ENCODE assay signal across 8 cellular contexts in genomic region chr1:31063636-31064035, GRCh38. TPM values are rescaled to one million over a fixed set of nuclear protein-coding genes. Genes with fewer than 3 reads are reported as not detected.
DNase-seq lines count a peak whose midpoint lies in the region; ATAC-seq and TF ChIP-seq lines count a peak whose summit lies in the region.

No MANE protein-coding gene starts in this region.

- peaks cover 31 to 62% (median 57%) of the 10 kb centered on the region in 4 donors for H3K4me1 ChIP-seq in esophagus muscularis mucosa
- H3K4me1 ChIP-seq in psoas muscle: peaks cover 45% of the 10 kb centered on the region

- no peak for ATAC-seq in psoas muscle
- ATAC-seq in GM18867 (IDR thresholded peaks at IDR 0.05; ENCODE audit: unreplicated experiment): no peak

- H3K9me3 ChIP-seq in esophagus muscularis mucosa (no peaks in the 10 kb centered on the region), psoas muscle (no peaks in the 10 kb centered on the region)

- WGBS in esophagus muscularis mucosa: 4% methylated on average over 4 of the region's 4 CpGs
- WGBS in psoas muscle, 3 donors: 20 to 28% (median 21%) methylated on average over 4 of the region's 4 CpGs

- TF ChIP-seq CTCF in esophagus muscularis mucosa (IDR thresholded peaks at IDR 0.05): no peak
- TF ChIP-seq CTCF in psoas muscle (IDR thresholded peaks at IDR 0.05): no peak

- H3K27me3 ChIP-seq in esophagus muscularis mucosa (no peaks in the 10 kb centered on the region), psoas muscle (ENCODE audit: insufficient read depth in 3 of 3, low read length in 2 of 3) (no peaks in the 10 kb centered on the region)

- H3K4me3 ChIP-seq in esophagus muscularis mucosa (peak overlapping the region; percentile 71 to 88 (median 74)), psoas muscle (peak overlapping the region; percentile 96)

- H3K36me3 ChIP-seq in esophagus muscularis mucosa (peaks cover 2 to 7% (median 7%) of the 10 kb centered on the region in 4 donors), psoas muscle (ENCODE audit: insufficient read depth in 1 of 2, low read depth in 1 of 2) (peaks cover 0 to 8% of the 10 kb centered on the region in 2 donors)

- DNase-seq in NCI-H2029 treated with DMSO at 0.1 percent for 48 hours (lab: John Stamatoyannopoulos, UW) (peak; percentile 21), NCI-H2029 (lab: John Stamatoyannopoulos, UW) (no peak), RKO (ENCODE audit: low spot score) (peak; percentile 32), esophagus muscularis mucosa (ENCODE audit: extremely low spot score) (no peak), psoas muscle (no peak), DMS79 treated with DMSO at 0.1 percent for 48 hours (lab: John Stamatoyannopoulos, UW) (no peak)
- no peak for DNase-seq in stimulated activated CD4-positive, alpha-beta T cell treated with anti-CD3 and anti-CD28 coated beads, Interleukin-15, amount 100 ng/mL, for 24 hours

- H3K27ac ChIP-seq in esophagus muscularis mucosa (replicated peaks in 1 of 4) (peak overlapping the region; percentile 87 to 97 (median 94)), psoas muscle (peak overlapping the region; percentile 94)

- no peak for TF ChIP-seq EP300 in esophagus muscularis mucosa (IDR thresholded peaks at IDR 0.05)

- intact Hi-C loops in esophagus muscularis mucosa (cut with DNase I): loop anchor here (5.0 to 10.0 kb wide), 3 partner anchors 56 to 96 kb away; no protein-coding TSS in a partner anchor
- intact Hi-C loops in psoas muscle (cut with DNase I): loop anchor here in 1 of 2 donors (2.0 kb wide), 1 partner anchor 81 kb away; no protein-coding TSS in a partner anchor

- no peak for TF ChIP-seq POLR2A in esophagus muscularis mucosa (IDR thresholded peaks at IDR 0.05; ENCODE audit: low read depth)

RNA-seq across cellular contexts. Expression of gene PUM1, which starts 1.9 kb away (rescaled TPM):
- total RNA-seq in esophagus muscularis mucosa: 100 to 1,000 TPM in 1 of 4 donors, 10 to 100 TPM in 3; 71.7 to 112 (median 83.0) TPM
- 10 to 100 TPM; 80.0 to 93.4 (median 81.7) TPM for total RNA-seq in psoas muscle
- polyA plus RNA-seq in psoas muscle: 10 to 100 TPM; 16.8 to 38.8 (median 21.2) TPM

Comparison
In these comparisons a context has a peak if more than half of its experiments do, and no peak if none do; other contexts are left out.
1. DNase-seq: peak in NCI-H2029 treated with DMSO at 0.1 percent for 48 hours (single experiment) and RKO (single experiment); none in NCI-H2029 (single experiment), esophagus muscularis mucosa (single experiment), psoas muscle (0 of 2), DMS79 treated with DMSO at 0.1 percent for 48 hours (single experiment) and stimulated activated CD4-positive, alpha-beta T cell treated with anti-CD3 and anti-CD28 coated beads, Interleukin-15, amount 100 ng/mL, for 24 hours (single experiment).